In genomic region chr9:129141066-129142041, GRCh38 we compare ENCODE assay signal across 7 cellular contexts. TPM values are rescaled to one million over a fixed set of nuclear protein-coding genes. Genes with fewer than 3 reads are reported as not detected.
DNase-seq lines count a peak whose midpoint lies in the region; ATAC-seq and TF ChIP-seq lines count a peak whose summit lies in the region.

No MANE protein-coding gene starts in this region.

- CTCF ChIA-PET in activated CD8-positive, alpha-beta T cell treated with anti-CD3 and anti-CD28 coated beads, Interleukin-2, amount 10 ng/mL, durations not matched to agents 7 days and 5 days (lab: Charles Lee), result interaction anchor here (0.8 to 8.8 kb wide), 20 partner anchors 7 to 650 kb away, joined by 3 to 190 read pairs (median 7); partner anchors contain the start of genes C9orf50, IER5L, NTMT1 and PTPA

- peaks cover 31% of the 10 kb centered on the region for H3K36me3 Mint-ChIP-seq in activated CD8-positive, alpha-beta T cell treated with anti-CD3 and anti-CD28 coated beads, Interleukin-2, amount 10 ng/mL, durations not matched to agents 7 days and 5 days (ENCODE audit: low read depth)

- ATAC-seq in activated CD8-positive, alpha-beta T cell treated with anti-CD3 and anti-CD28 coated beads, Interleukin-2, amount 10 ng/mL, durations not matched to agents 7 days and 5 days, result peak; percentile 5
- ATAC-seq in GM21360 (IDR thresholded peaks at IDR 0.05; ENCODE audit: unreplicated experiment), result no peak

- H2AFZ ChIP-seq in neuron (ENCODE audit: low read depth, low read length), result no peak overlapping the region

- H3K9me3 Mint-ChIP-seq in activated CD8-positive, alpha-beta T cell treated with anti-CD3 and anti-CD28 coated beads, Interleukin-2, amount 10 ng/mL, durations not matched to agents 7 days and 5 days (ENCODE audit: insufficient read depth), result no peaks in the 10 kb centered on the region

- peak overlapping the region; percentile 75 for H3K4me3 Mint-ChIP-seq in activated CD8-positive, alpha-beta T cell treated with anti-CD3 and anti-CD28 coated beads, Interleukin-2, amount 10 ng/mL, durations not matched to agents 7 days and 5 days

- H3K27me3 ChIP-seq in neuron (ENCODE audit: insufficient read depth, low read length), result no peaks in the 10 kb centered on the region

- no peak for TF ChIP-seq CTCF in GM12865 (IDR thresholded peaks at IDR 0.05; ENCODE audit: insufficient read depth, low read depth, low read length, missing control alignments)
- TF ChIP-seq CTCF in foreskin fibroblast (IDR thresholded peaks at IDR 0.05; ENCODE audit: low read depth, low read length), result no peak

- POLR2A ChIA-PET in activated CD8-positive, alpha-beta T cell treated with anti-CD3 and anti-CD28 coated beads, Interleukin-2, amount 10 ng/mL, durations not matched to agents 7 days and 5 days (lab: Charles Lee), result interaction anchor here (0.6 to 1.8 kb wide), 4 partner anchors 30 to 451 kb away, joined by 3 to 8 read pairs (median 4); partner anchors contain the start of gene IER5L

- H3K36me3 ChIP-seq in neuron (ENCODE audit: insufficient read depth, low read length), result peaks cover 27% of the 10 kb centered on the region

- H3K4me3 ChIP-seq in GM12865 (ENCODE audit: low read depth, low read length) (peak overlapping the region; percentile 68), foreskin fibroblast (ENCODE audit: low read depth in 1 of 2, low read length in 2 of 2) (peak overlapping the region; percentile 44 to 51), neuron (ENCODE audit: low read length) (peak overlapping the region; percentile 45)

- H3K27ac Mint-ChIP-seq in activated CD8-positive, alpha-beta T cell treated with anti-CD3 and anti-CD28 coated beads, Interleukin-2, amount 10 ng/mL, durations not matched to agents 7 days and 5 days, result peak overlapping the region; percentile 93

- DNase-seq in GM12865 (ENCODE audit: low read depth) (peak; percentile 76), HT1080 (ENCODE audit: low read depth) (peak; percentile 89), foreskin fibroblast (peak; percentile 83 to 87), NCI-H146 (lab: John Stamatoyannopoulos, UW) (no peak)
- DNase-seq in activated CD8-positive, alpha-beta T cell treated with anti-CD3 and anti-CD28 coated beads, Interleukin-2, amount 10 ng/mL, durations not matched to agents 7 days and 5 days, result peak; percentile 65

- peaks cover 50% of the 10 kb centered on the region for H3K4me1 Mint-ChIP-seq in activated CD8-positive, alpha-beta T cell treated with anti-CD3 and anti-CD28 coated beads, Interleukin-2, amount 10 ng/mL, durations not matched to agents 7 days and 5 days (ENCODE audit: low read depth)

- no peaks in the 10 kb centered on the region for H3K27me3 Mint-ChIP-seq in activated CD8-positive, alpha-beta T cell treated with anti-CD3 and anti-CD28 coated beads, Interleukin-2, amount 10 ng/mL, durations not matched to agents 7 days and 5 days (ENCODE audit: low read depth)

- peaks cover 79% of the 10 kb centered on the region for H3K4me1 ChIP-seq in neuron (ENCODE audit: insufficient read depth, low read length)

- H3K9me3 ChIP-seq in neuron (ENCODE audit: low read length), result no peaks in the 10 kb centered on the region

RNA-seq across cellular contexts. Expression of gene PTPA, which starts 30.1 kb away (rescaled TPM):
- 167 and 214 TPM in 2 replicates for total RNA-seq in HT1080 (2014; rRNA removed; shearing (Covaris generic))
- 110 and 122 TPM in 2 replicates for polyA plus RNA-seq in HT1080 (2015; cell fraction: cytosol; rRNA removed)
- 102 and 120 TPM in 2 replicates for polyA plus RNA-seq in HT1080 (2015; cell fraction: nucleus; rRNA removed)
- total RNA-seq in activated CD8-positive, alpha-beta T cell treated with anti-CD3 and anti-CD28 coated beads, Interleukin-2, amount 10 ng/mL, durations not matched to agents 7 days and 5 days, result 100 to 1,000 TPM; 114 to 125 TPM

RNA-seq across cellular contexts. Expression of gene CRAT, which starts 30.8 kb away (rescaled TPM):
- total RNA-seq in HT1080 (2014; rRNA removed; shearing (Covaris generic)), result 13.4 and 18.4 TPM in 2 replicates
- 26.5 and 32.5 TPM in 2 replicates for polyA plus RNA-seq in HT1080 (2015; cell fraction: cytosol; rRNA removed)
- polyA plus RNA-seq in HT1080 (2015; cell fraction: nucleus; rRNA removed), result 28.3 and 29.7 TPM in 2 replicates
- total RNA-seq in activated CD8-positive, alpha-beta T cell treated with anti-CD3 and anti-CD28 coated beads, Interleukin-2, amount 10 ng/mL, durations not matched to agents 7 days and 5 days, result 10 to 100 TPM; 21.9 to 22.2 TPM

RNA-seq across cellular contexts. Expression of gene IER5L, which starts 36.7 kb away (rescaled TPM):
- 58.9 and 76.5 TPM in 2 replicates for total RNA-seq in HT1080 (2014; rRNA removed; shearing (Covaris generic))
- 20.3 and 22.7 TPM in 2 replicates for polyA plus RNA-seq in HT1080 (2015; cell fraction: cytosol; rRNA removed)
- 23.0 and 25.0 TPM in 2 replicates for polyA plus RNA-seq in HT1080 (2015; cell fraction: nucleus; rRNA removed)
- total RNA-seq in activated CD8-positive, alpha-beta T cell treated with anti-CD3 and anti-CD28 coated beads, Interleukin-2, amount 10 ng/mL, durations not matched to agents 7 days and 5 days, result 1 to 10 TPM; 6.0 to 6.1 TPM
